1 cellular context compared by ENCODE assay signal in the genomic region with DNA sequence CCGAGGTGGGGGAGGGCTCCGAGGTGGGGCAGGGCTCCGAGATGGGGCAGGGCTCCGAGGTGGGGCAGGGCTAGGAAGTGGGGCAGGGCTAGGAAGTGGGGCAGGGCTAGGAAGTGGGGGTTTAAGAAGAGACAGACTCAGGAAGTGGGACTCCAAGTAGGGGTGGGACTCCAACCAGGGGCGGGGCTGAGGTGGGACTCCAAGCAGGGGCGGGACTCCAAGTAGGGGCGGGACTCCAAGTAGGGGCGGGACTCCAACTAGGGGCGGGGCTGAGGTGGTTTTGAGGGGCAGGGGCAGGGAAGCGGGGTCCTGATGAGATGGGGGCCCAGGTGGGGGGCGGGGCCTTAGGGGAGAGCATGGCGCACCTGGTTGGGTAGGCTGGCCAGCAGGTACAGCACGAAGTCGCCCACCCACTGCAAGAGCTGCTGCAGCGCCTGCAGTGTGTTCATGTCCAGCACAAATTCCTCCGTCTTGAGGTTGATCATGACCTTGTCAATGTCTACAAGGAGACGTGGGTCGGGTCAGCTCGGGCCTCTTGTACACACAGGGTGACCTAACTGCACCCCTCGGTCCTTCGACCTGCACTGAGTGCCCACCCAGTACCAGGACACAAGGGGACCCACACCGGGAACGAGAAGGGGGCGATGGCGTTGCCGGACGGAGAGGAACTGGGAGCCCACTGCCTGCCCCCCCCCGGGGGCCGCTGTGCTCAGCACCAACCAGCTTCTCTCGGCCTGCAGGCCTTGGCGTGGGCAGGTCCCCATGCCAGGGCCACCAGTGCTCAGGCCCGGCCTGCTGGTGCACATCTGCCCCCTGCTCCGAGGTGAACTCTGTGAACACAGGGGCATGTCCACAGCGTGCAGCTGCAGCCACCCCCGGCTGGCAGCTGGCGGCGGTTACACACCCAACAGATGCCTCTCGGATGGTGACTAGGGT.
TF ChIP-seq lines count a peak whose summit lies in the region.

No MANE protein-coding gene starts in this region.

TF ChIP-seq in HCT116, 20 proteins besides CTCF, POLR2A, EP300 and RAD21 (continued from another document):
- TF ChIP-seq, protein P1, sequence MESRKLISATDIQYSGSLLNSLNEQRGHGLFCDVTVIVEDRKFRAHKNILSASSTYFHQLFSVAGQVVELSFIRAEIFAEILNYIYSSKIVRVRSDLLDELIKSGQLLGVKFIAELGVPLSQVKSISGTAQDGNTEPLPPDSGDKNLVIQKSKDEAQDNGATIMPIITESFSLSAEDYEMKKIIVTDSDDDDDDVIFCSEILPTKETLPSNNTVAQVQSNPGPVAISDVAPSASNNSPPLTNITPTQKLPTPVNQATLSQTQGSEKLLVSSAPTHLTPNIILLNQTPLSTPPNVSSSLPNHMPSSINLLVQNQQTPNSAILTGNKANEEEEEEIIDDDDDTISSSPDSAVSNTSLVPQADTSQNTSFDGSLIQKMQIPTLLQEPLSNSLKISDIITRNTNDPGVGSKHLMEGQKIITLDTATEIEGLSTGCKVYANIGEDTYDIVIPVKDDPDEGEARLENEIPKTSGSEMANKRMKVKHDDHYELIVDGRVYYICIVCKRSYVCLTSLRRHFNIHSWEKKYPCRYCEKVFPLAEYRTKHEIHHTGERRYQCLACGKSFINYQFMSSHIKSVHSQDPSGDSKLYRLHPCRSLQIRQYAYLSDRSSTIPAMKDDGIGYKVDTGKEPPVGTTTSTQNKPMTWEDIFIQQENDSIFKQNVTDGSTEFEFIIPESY (IDR thresholded peaks at IDR 0.05; ENCODE audit: extremely low read depth, insufficient replicate concordance, low read length): no peak
- no peak for TF ChIP-seq EGR1 (IDR thresholded peaks at IDR 0.05; ENCODE audit: low read depth)
- TF ChIP-seq JUND (IDR thresholded peaks at IDR 0.05): no peak
